Comparison of ENCODE assay signal across 8 cellular contexts in the genomic region with DNA sequence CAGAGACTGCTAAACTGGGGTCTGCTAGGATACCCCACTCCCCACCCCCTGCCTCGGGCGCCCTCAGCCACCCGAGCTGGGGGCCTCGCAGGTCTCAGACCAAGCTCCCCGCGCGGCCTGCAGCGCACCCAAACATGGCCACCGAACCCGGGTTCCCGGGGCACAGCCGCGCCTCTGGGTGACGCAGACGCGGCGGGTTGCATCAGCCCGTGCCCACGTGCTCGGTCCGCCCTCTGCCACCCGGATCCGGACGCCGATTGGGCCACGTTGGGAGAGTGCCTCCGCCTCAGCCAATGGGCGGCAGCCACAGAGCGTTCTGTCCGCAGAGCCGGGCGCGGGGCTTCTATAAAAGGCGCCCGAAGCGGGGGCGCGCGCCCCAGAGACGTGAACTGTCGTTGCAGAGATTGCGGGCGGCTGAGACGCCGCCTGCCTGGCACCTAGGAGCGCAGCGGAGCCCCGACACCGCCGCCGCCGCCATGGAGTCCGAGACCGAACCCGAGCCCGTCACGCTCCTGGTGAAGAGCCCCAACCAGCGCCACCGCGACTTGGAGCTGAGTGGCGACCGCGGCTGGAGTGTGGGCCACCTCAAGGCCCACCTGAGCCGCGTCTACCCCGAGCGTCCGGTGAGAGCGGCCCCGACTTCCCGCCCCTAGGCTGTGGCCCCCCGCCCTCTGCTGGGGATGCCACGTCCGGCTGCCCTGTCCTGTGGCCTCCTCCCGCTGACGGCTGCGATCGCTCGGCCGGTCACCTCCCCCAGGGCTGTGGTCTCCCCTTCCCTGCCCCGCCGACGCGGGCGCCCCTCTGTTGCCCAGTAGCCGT. TPM values are rescaled to one million over a fixed set of nuclear protein-coding genes. Genes with fewer than 3 reads are reported as not detected.
DNase-seq lines count a peak whose midpoint lies in the region; TF ChIP-seq lines count a peak whose summit lies in the region.

A gene with protein sequence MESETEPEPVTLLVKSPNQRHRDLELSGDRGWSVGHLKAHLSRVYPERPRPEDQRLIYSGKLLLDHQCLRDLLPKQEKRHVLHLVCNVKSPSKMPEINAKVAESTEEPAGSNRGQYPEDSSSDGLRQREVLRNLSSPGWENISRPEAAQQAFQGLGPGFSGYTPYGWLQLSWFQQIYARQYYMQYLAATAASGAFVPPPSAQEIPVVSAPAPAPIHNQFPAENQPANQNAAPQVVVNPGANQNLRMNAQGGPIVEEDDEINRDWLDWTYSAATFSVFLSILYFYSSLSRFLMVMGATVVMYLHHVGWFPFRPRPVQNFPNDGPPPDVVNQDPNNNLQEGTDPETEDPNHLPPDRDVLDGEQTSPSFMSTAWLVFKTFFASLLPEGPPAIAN (plus strand): TSS at position 374 of the 819 bp plus-strand sequence. CDS start 103 bp downstream, at position 477.

- in situ Hi-C loops in SK-MEL-5 (cut with HindIII; ENCODE audit: low pct_unique_long_range_greater_than_20kb, low sequenced_read_pairs) = no loop called here

- TF ChIP-seq CTCF in neutrophil (IDR thresholded peaks at IDR 0.05) = peak; percentile 68

- CTCF ChIA-PET in HEK293T (lab: Yijun Ruan, JAX) = no interaction called here

- peaks cover 23% of the 10 kb centered on the region for H3K36me3 ChIP-seq in neutrophil

- POLR2A ChIA-PET in HEK293T (lab: Yijun Ruan, JAX) = interaction anchor here (0.6 to 3.5 kb wide), 14 partner anchors 12 to 152 kb away, joined by 3 to 24 read pairs (median 6); no protein-coding TSS in a partner anchor

- no peaks in the 10 kb centered on the region for H3K27me3 ChIP-seq in neutrophil

- peak within 1 kb of the TSS; percentile 68 to 89 for H3K4me3 ChIP-seq in neutrophil (ENCODE audit: low read depth in 1 of 2, low read length in 1 of 2)

- no peaks in the 10 kb centered on the region for H3K9me3 ChIP-seq in neutrophil

- DNase-seq in GM03348 (ENCODE audit: low spot score) (peak; percentile 100), HEK293T (ENCODE audit: extremely low spot score) (peak; percentile 99), MV-4-11 (lab: John Stamatoyannopoulos, UW) (peak; percentile 97), SK-MEL-5 (ENCODE audit: low read depth, low spot score) (peak; percentile 97), foreskin melanocyte (peak; percentile 95), substantia nigra (lab: John Stamatoyannopoulos, UW) (peak; percentile 84 to 100 (median 99))
- DNase-seq in activated naive CD4-positive, alpha-beta T cell treated with Interleukin-2 at 50 U/mL for 16 hours = peak; percentile 99

- H3K4me1 ChIP-seq in neutrophil (ENCODE audit: control insufficient read depth in 1 of 2, insufficient read depth in 1 of 2, low read depth in 1 of 2, low read length in 1 of 2) = peaks cover 26 to 27% of the 10 kb centered on the region in 2 experiments

- peak within 1 kb of the TSS; percentile 96 for H3K27ac ChIP-seq in neutrophil
- H3K27ac ChIP-seq in substantia nigra (ENCODE audit: low read depth, low read length, poor library complexity, severe bottlenecking) = peak within 1 kb of the TSS; percentile 98

TF ChIP-seq in HEK293T, 16 proteins besides CTCF, POLR2A, EP300 and RAD21:
- TF ChIP-seq NFRKB (IDR thresholded peaks at IDR 0.05) (no peak), L3MBTL2 (conservative IDR thresholded peaks at IDR 0.05) (peak; percentile 61), LEF1 (IDR thresholded peaks at IDR 0.05; ENCODE audit: borderline replicate concordance) (no peak), PKNOX1 (IDR thresholded peaks at IDR 0.05) (peak; percentile 94), ELF4 (IDR thresholded peaks at IDR 0.05) (peak; percentile 74; the same call in 1 of the 2 replicates)

RNA-seq across cellular contexts. Expression of the gene that starts here (rescaled TPM):
- total RNA-seq in SK-MEL-5 (2014; rRNA removed; shearing (Covaris generic)) = 168 and 180 TPM in 2 replicates
- 231 and 390 TPM in 2 replicates for polyA plus RNA-seq in SK-MEL-5 (2015; cell fraction: cytosol; rRNA removed)
- 320 and 327 TPM in 2 replicates for polyA plus RNA-seq in SK-MEL-5 (2015; cell fraction: nucleus; rRNA removed)

Comparison
In these comparisons a context has a peak if more than half of its experiments do, and no peak if none do; other contexts are left out.
1. Peak in every context shown above with its lines: DNase-seq, H3K4me3 ChIP-seq and H3K27ac ChIP-seq.